In the genomic region with DNA sequence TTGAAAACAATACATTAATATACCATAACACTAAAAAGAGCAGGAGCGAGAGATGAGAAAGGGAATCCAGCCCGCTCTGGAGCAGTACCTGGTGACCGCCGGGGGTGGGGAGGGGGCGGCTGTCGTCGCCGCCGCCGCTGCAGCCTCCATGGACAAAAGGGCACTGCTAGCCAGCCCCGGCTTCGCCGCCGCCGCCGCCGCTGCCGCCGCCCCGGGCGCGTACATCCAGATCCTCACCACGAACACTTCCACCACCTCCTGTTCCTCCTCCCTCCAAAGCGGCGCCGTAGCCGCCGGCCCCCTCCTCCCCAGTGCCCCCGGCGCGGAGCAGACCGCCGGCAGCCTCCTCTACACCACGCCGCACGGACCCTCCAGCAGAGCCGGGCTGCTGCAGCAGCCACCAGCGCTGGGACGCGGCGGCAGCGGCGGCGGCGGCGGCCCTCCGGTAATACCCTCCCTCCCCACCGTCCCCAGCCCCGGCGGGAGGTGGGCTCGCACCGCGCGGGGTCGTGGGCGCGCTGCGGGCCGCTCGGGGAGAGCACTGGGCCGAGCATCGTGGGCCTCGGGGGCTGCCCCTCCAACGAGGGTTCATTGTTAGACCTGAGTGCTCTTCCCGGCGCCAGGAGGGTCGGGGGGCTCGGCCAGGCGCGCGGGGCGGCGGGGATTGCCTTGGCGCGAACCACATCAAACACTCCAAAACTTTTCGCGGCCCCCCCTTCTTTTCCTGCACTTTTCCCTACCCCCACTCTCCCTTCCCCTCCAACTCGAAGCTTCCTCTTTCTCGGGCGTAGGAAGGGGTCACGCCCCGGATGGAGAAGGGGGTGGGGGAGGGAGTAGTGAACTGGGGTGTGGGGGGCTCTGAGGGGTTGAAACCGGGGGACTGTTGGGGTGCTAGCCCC, we compare ENCODE assay signal across 8 cellular contexts. TPM values are rescaled to one million over a fixed set of nuclear protein-coding genes. Genes with fewer than 3 reads are reported as not detected.
DNase-seq lines count a peak whose midpoint lies in the region; ATAC-seq and TF ChIP-seq lines count a peak whose summit lies in the region.

No MANE protein-coding gene starts in this region.

- H3K9me3 Mint-ChIP-seq in activated B cell treated with CpG ODN at 0.5 μM for 24 hours = no peaks in the 10 kb centered on the region

- no peaks in the 10 kb centered on the region for H3K36me3 ChIP-seq in liver (ENCODE audit: control insufficient read depth in 4 of 4, insufficient read depth in 3 of 4, low read depth in 1 of 4, low read length in 3 of 4)

- CTCF ChIA-PET in activated B cell treated with CpG ODN at 0.5 μM for 24 hours (lab: Charles Lee) = interaction anchor here (0.6 kb wide), 1 partner anchor 126 kb away, joined by 3 read pairs; no protein-coding TSS in a partner anchor

- H3K9me3 ChIP-seq in liver (ENCODE audit: control insufficient read depth in 4 of 4, low read length in 3 of 4) = no peaks in the 10 kb centered on the region

- H3K27ac Mint-ChIP-seq in activated B cell treated with CpG ODN at 0.5 μM for 24 hours = peak overlapping the region; percentile 79

- TF ChIP-seq RAD21 in liver (IDR thresholded peaks at IDR 0.05) = no peak

- DNase-seq in NCI-H1417 (lab: John Stamatoyannopoulos, UW) (peak; percentile 24 to 77 (median 71)), NCI-H1417 treated with DMSO at 0.1 percent for 48 hours (lab: John Stamatoyannopoulos, UW) (no peak), NCI-H2029 (lab: John Stamatoyannopoulos, UW) (peak; percentile 36), activated B cell treated with CpG ODN at 0.5 μM for 24 hours (peak; percentile 55), choroid plexus epithelial cell (ENCODE audit: low read depth) (peak; percentile 20)
- peak; percentile 24 to 34 for DNase-seq in stimulated activated CD4-positive, alpha-beta T cell treated with anti-CD3 and anti-CD28 coated beads, Interleukin-4, amount 100 ng/mL, for 4 hours

- peak overlapping the region; percentile 96 for H3K4me3 Mint-ChIP-seq in activated B cell treated with CpG ODN at 0.5 μM for 24 hours

- peak overlapping the region in 1 of 2 donors; percentile 27 for H3K9ac ChIP-seq in liver (ENCODE audit: low read depth in 1 of 2, low read length in 2 of 2)

- no peaks in the 10 kb centered on the region for H3K27me3 Mint-ChIP-seq in activated B cell treated with CpG ODN at 0.5 μM for 24 hours

- peaks cover 28% of the 10 kb centered on the region for H3K4me1 Mint-ChIP-seq in activated B cell treated with CpG ODN at 0.5 μM for 24 hours

- POLR2A ChIA-PET in activated B cell treated with CpG ODN at 0.5 μM for 24 hours (lab: Charles Lee) = interaction anchor here (0.6 to 3.0 kb wide), 13 partner anchors 13 to 1208 kb away, joined by 3 to 52 read pairs (median 5); a partner anchor contains a TSS

- H3K4me1 ChIP-seq in liver (ENCODE audit: control insufficient read depth in 4 of 4, insufficient read depth in 4 of 4, low read length in 3 of 4) = peaks cover 2 to 10% (median 7%) of the 10 kb centered on the region in 4 donors

- no peak for ATAC-seq in activated B cell treated with CpG ODN at 0.5 μM for 24 hours (ENCODE audit: low read depth)
- no peak for ATAC-seq in GM19395 (IDR thresholded peaks at IDR 0.05; ENCODE audit: unreplicated experiment)

- H3K4me3 ChIP-seq in choroid plexus epithelial cell (ENCODE audit: low read depth, low read length) = peak overlapping the region; percentile 78
- peak overlapping the region in 2 of 3 donors; percentile 57 to 95 for H3K4me3 ChIP-seq in liver (ENCODE audit: low read depth in 1 of 3, low read length in 3 of 3)

- H3K36me3 Mint-ChIP-seq in activated B cell treated with CpG ODN at 0.5 μM for 24 hours (ENCODE audit: low read depth) = peaks cover 15% of the 10 kb centered on the region

- H3K27me3 ChIP-seq in liver (ENCODE audit: control insufficient read depth in 4 of 4, insufficient read depth in 4 of 4, low read length in 3 of 4) = no peaks in the 10 kb centered on the region

- TF ChIP-seq CTCF in activated B cell treated with CpG ODN at 0.5 μM for 24 hours (IDR thresholded peaks at IDR 0.05) (no peak), choroid plexus epithelial cell (conservative IDR thresholded peaks at IDR 0.05; ENCODE audit: low read depth, low read length) (no peak), liver (IDR thresholded peaks at IDR 0.05; ENCODE audit: low read depth, low read length, missing input control) (no peak)

- H3K27ac ChIP-seq in liver (ENCODE audit: low read depth in 1 of 2, low read length in 2 of 2) = peak overlapping the region; percentile 75 to 90

- under 1% methylated on average over 83 of the region's 83 CpGs for WGBS in liver

- intact Hi-C loops in activated B cell treated with CpG ODN at 0.5 μM for 24 hours (cut with micrococcal nuclease) = loop anchor here (1.0 to 10.0 kb wide), 3 partner anchors 85 to 602 kb away; a partner anchor contains a TSS

TF ChIP-seq in liver, 16 proteins besides CTCF, POLR2A, EP300 and RAD21:
- TF ChIP-seq EGR1 (IDR thresholded peaks at IDR 0.05; ENCODE audit: low read depth in 2 of 2) (no peak), FOXA1 (IDR thresholded peaks at IDR 0.05) (no peak), HNF4G (IDR thresholded peaks at IDR 0.05) (no peak), HNF4A (conservative IDR thresholded peaks at IDR 0.05) (no peak), GABPA (IDR thresholded peaks at IDR 0.05 in 1 of 2, conservative IDR thresholded peaks at IDR 0.05 in 1 of 2) (no peak)
TF ChIP-seq in liver: peak in this region for 0.

RNA-seq across cellular contexts. Expression of a gene that starts 0.8 kb away (rescaled TPM):
- 14.0 and 15.6 TPM in 2 replicates for total RNA-seq in activated B cell treated with CpG ODN at 0.5 μM for 24 hours
- total RNA-seq in liver = 1 to 10 TPM; 1.6 to 5.0 TPM
- 1 to 10 TPM; 1.4 to 2.2 TPM for polyA plus RNA-seq in liver
